In genomic region chr3:192904632-192905289, GRCh38 we compare ENCODE assay signal across 1 cellular context.
TF ChIP-seq lines count a peak whose summit lies in the region.

No MANE protein-coding gene starts in this region.

TF ChIP-seq in SK-N-SH, 30 proteins besides CTCF, POLR2A, EP300 and RAD21 (continued from another document):
- TF ChIP-seq REST (IDR thresholded peaks at IDR 0.05; ENCODE audit: low read depth, low read length) (no peak), NFIC (IDR thresholded peaks at IDR 0.05; ENCODE audit: borderline replicate concordance) (no peak), RXRA (IDR thresholded peaks at IDR 0.05; ENCODE audit: borderline replicate concordance, low read depth) (no peak), TEAD4 (IDR thresholded peaks at IDR 0.05; ENCODE audit: borderline replicate concordance, insufficient read depth) (no peak), FOSL2 (IDR thresholded peaks at IDR 0.05; ENCODE audit: borderline replicate concordance, low read depth) (no peak), YY1 (IDR thresholded peaks at IDR 0.05; ENCODE audit: low read depth) (no peak), POLR2AphosphoS5 (IDR thresholded peaks at IDR 0.05; ENCODE audit: low read depth, low read length) (no peak), NRF1 (IDR thresholded peaks at IDR 0.05; ENCODE audit: low read depth, low read length) (no peak)
